23 cellular contexts compared by ENCODE assay signal in the genomic region with DNA sequence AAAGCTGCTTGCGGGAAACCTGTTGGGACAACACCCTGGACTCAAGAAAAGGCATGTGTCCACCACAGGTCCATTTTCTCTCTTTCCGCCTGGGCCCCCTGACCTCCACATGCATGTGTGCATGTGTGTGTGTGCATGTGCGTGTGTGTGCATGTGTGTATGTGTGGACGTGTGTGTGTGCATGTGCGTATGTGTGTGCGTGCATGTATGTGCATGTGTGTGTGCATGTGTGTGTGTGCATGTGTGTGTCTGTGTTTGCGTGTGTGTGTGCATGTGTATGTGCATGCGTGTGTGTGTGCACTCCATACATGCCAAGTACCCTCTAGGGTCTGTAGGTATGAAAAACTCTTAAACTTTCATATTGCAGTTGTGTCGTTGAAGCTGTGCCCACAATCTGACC. TPM values are rescaled to one million over a fixed set of nuclear protein-coding genes. Genes with fewer than 3 reads are reported as not detected.
"Had no signal": no experiment of that assay in that cellular context is flagged by ENCODE, and none has a peak within 500 bp of the region (broad histone marks: within the 10 kb centered on the region; RNA-seq: fewer than 3 reads in every experiment).

No MANE protein-coding gene starts in this region.

- H3K9me3 ChIP-seq: adrenal gland had no signal

- H3K4me1 ChIP-seq: adrenal gland had no signal

- DNase-seq: activated CD4-positive, alpha-beta T cell treated with anti-CD3 and anti-CD28 coated beads for 36 hours; activated CD8-positive, alpha-beta memory T cell treated with anti-CD3 and anti-CD28 coated beads, Interleukin-2, amount 50 U/mL, for 48 hours; activated CD8-positive, alpha-beta T cell treated with anti-CD3 and anti-CD28 coated beads, Interleukin-2, amount 10 ng/mL, durations not matched to agents 7 days and 5 days; activated naive CD4-positive, alpha-beta T cell treated with anti-CD3 and anti-CD28 coated beads, Interleukin-2, amount 50 U/mL, for 16 hours; activated naive CD8-positive, alpha-beta T cell treated with anti-CD3 and anti-CD28 coated beads, Interleukin-2, amount 10 ng/mL, durations not matched to agents 7 days and 5 days; activated T-cell treated with anti-CD3 and anti-CD28 coated beads, Interleukin-2, amount 50 U/mL, for 1 hour; adrenal gland; anterior cingulate cortex; central memory CD4-positive, alpha-beta T cell; KBM-7; NCI-H1048; NCI-H1417; NCI-H2029; NCI-H2107; NCI-H2171 treated with DMSO at 0.1 percent for 48 hours; NCI-H226; NCI-H526; NCI-H82; SIG-M5; T-cell; WERI-Rb-1 had no signal

- H3K36me3 ChIP-seq: adrenal gland, WERI-Rb-1 had no signal

- ATAC-seq: activated CD4-positive, alpha-beta T cell treated with anti-CD3 and anti-CD28 coated beads for 36 hours; activated CD8-positive, alpha-beta T cell treated with anti-CD3 and anti-CD28 coated beads, Interleukin-2, amount 10 ng/mL, durations not matched to agents 7 days and 5 days; T-cell had no signal

- H3K4me3 ChIP-seq: adrenal gland, SK-N-MC had no signal

- H3K27me3 ChIP-seq: adrenal gland had no signal

- H3K27ac ChIP-seq: adrenal gland, SK-N-MC, WERI-Rb-1 had no signal

RNA-seq across cellular contexts. Expression of a gene that starts 16.3 kb away (rescaled TPM):
- total RNA-seq: activated CD8-positive, alpha-beta T cell treated with anti-CD3 and anti-CD28 coated beads, Interleukin-2, amount 10 ng/mL, durations not matched to agents 7 days and 5 days; NCI-H460 had no signal
